In the genomic region with DNA sequence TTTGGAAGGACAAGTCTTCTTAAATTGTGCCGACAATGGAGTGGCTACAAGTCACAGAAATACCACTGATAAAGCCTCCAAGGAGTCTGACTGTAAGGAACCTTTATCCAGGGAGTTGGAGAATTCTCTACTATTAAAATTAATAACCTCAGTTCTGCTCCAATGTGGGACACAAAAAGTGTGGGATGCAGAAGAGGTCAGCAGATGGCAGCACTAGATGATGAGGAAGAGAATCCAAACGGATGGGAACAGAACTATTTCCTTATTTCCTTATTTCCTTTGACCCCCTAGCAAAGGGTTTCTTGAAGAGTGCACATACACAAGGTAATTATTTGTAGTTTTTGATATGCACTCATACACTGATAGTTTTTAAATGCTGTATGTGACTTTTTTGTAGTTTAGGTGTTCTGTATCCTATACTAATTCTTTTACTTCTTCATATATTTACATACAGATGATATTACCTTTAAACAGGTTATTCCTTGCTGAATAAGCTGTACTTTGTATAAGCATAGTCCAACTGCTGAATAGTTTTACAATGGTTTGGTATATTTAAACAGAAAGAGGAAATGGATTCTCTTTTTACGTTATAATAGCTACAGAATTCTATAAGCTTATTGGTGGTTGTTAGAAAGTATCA, we compare ENCODE assay signal across 8 cellular contexts. TPM values are rescaled to one million over a fixed set of nuclear protein-coding genes. Genes with fewer than 3 reads are reported as not detected.
DNase-seq lines count a peak whose midpoint lies in the region; ATAC-seq, FAIRE-seq and TF ChIP-seq lines count a peak whose summit lies in the region.

No MANE protein-coding gene starts in this region.

- DNase-seq in COLO829 (ENCODE audit: low spot score) (peak; percentile 66), SK-N-DZ (ENCODE audit: low spot score) (peak; percentile 46), frontal cortex (ENCODE audit: low spot score in 2 of 2) (peak in 1 of 2 donors; percentile 7), retinal pigment epithelial cell (ENCODE audit: low read depth) (no peak), GM19238 (ENCODE audit: insufficient read length, low spot score) (no peak)
- no peak for DNase-seq in activated effector memory CD4-positive, alpha-beta T cell treated with Interleukin-2 at 50 U/mL for 16 hours

- no peak overlapping the region for H3K4me3 ChIP-seq in retinal pigment epithelial cell (ENCODE audit: low read length)

- peak; percentile 82 for TF ChIP-seq CTCF in retinal pigment epithelial cell (conservative IDR thresholded peaks at IDR 0.05; ENCODE audit: low read depth, low read length)

- peak; percentile 58 for FAIRE-seq in frontal cortex (lab: Jason Lieb, UNC)

- ATAC-seq in HG03159 (IDR thresholded peaks at IDR 0.05; ENCODE audit: unreplicated experiment), result peak; percentile 52
- no peak for ATAC-seq in HG03354 (IDR thresholded peaks at IDR 0.05; ENCODE audit: poor library complexity, severe bottlenecking, unreplicated experiment)

RNA-seq across cellular contexts. Expression of gene NLGN1, which starts 25.6 kb away (rescaled TPM):
- 4.5 and 7.4 TPM in 2 replicates for polyA plus RNA-seq in SK-N-DZ (2014; cell fraction: cytosol; rRNA removed)
- 2.4 TPM in 2 replicates for polyA plus RNA-seq in SK-N-DZ (2014; cell fraction: nucleus; rRNA removed)
- 59.1 TPM for total RNA-seq in frontal cortex

Comparison
In these comparisons a context has a peak if more than half of its experiments do, and no peak if none do; other contexts are left out.
1. DNase-seq: peak in COLO829 (single experiment) and SK-N-DZ (single experiment); none in retinal pigment epithelial cell (single experiment), GM19238 (single experiment) and activated effector memory CD4-positive, alpha-beta T cell treated with Interleukin-2 at 50 U/mL for 16 hours (single experiment).